ENCODE assay signal across 8 cellular contexts in the genomic region with DNA sequence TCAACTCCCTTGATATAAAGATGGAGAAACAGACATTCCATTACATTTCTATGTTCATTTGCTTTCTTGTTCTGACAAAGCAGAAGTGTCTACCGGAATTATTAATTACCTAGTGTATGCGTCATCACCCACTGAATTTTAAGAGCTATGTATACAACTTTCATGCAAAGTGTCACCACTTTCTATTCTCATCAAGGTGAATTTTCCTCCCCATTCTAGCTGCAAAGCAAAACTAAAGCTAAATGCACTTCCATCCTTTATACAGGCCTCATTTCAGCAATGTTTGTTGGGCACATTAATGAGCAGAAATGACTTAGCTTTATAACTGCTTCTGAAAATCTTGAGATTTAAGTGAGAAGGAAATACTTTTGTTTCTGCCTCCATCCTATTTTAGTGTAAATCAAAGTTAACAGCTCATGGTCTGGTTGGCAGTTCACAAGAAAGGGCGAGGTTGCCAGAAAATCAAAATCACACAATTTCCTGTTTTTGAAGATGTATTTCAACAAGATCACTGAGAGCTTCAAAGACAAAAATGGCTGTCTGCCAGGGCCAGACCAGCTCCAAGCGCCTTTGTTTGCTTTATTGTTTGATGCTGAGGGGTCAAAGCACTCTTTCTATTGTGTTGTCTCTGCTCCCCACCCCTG. TPM values are rescaled to one million over a fixed set of nuclear protein-coding genes. Genes with fewer than 3 reads are reported as not detected.
DNase-seq lines count a peak whose midpoint lies in the region; ATAC-seq and TF ChIP-seq lines count a peak whose summit lies in the region.

No MANE protein-coding gene starts in this region.

- H3K27ac Mint-ChIP-seq in immature natural killer cell, result peak overlapping the region; percentile 60 to 87 (median 78)

- intact Hi-C loops in colonic mucosa (cut with DNase I), result no loop called here

- DNase-seq in T follicular helper cell (ENCODE audit: low read depth) (peak; percentile 35), immature natural killer cell (peak; percentile 21 to 43 (median 40)), HK-2 (ENCODE audit: unreplicated experiment) (no peak), NCI-H2029 treated with DMSO at 0.1 percent for 48 hours (lab: John Stamatoyannopoulos, UW) (no peak), hepatic stellate cell (ENCODE audit: low spot score) (no peak), colonic mucosa (no peak)

- no peak for TF ChIP-seq CTCF in colonic mucosa (IDR thresholded peaks at IDR 0.05)

- peaks cover 0 to 7% (median 0%) of the 10 kb centered on the region in 6 donors for H3K9me3 Mint-ChIP-seq in immature natural killer cell

- no peak overlapping the region for H3K4me3 ChIP-seq in colonic mucosa

- H3K9me3 ChIP-seq in colonic mucosa, result no peaks in the 10 kb centered on the region

- no peaks in the 10 kb centered on the region for H3K36me3 ChIP-seq in colonic mucosa

- no peak overlapping the region for H3K27ac ChIP-seq in colonic mucosa

- H3K9ac ChIP-seq in colonic mucosa (ENCODE audit: low read depth in 2 of 2, low read length in 2 of 2), result no peak overlapping the region

- H3K4me1 Mint-ChIP-seq in immature natural killer cell, result peaks cover 68 to 70% of the 10 kb centered on the region in 2 donors

- ATAC-seq in GM18498 (IDR thresholded peaks at IDR 0.05; ENCODE audit: unreplicated experiment), result peak; percentile 74
- peak; percentile 65 for ATAC-seq in GM21576 (IDR thresholded peaks at IDR 0.05; ENCODE audit: unreplicated experiment)

- no peaks in the 10 kb centered on the region for H3K4me1 ChIP-seq in colonic mucosa

- peaks cover 3 to 16% (median 7%) of the 10 kb centered on the region in 3 donors for H3K27me3 Mint-ChIP-seq in immature natural killer cell (ENCODE audit: low read depth in 3 of 3)

- H3K27me3 ChIP-seq in colonic mucosa, result no peaks in the 10 kb centered on the region

- H3K4me3 Mint-ChIP-seq in immature natural killer cell, result peak overlapping the region; percentile 22 to 54 (median 40)

- no peaks in the 10 kb centered on the region for H3K36me3 Mint-ChIP-seq in immature natural killer cell

RNA-seq across cellular contexts. Expression of a gene that starts 7.2 kb away (rescaled TPM):
- not detected for polyA plus RNA-seq in immature natural killer cell
- total RNA-seq in colonic mucosa, result not detected

Comparison
In these comparisons a context has a peak if more than half of its experiments do, and no peak if none do; other contexts are left out.
1. DNase-seq: peak in T follicular helper cell (single experiment) and immature natural killer cell (3 of 3); none in HK-2 (single experiment), NCI-H2029 treated with DMSO at 0.1 percent for 48 hours (single experiment), hepatic stellate cell (single experiment) and colonic mucosa (single experiment).